ENCODE assay signal across 16 cellular contexts in genomic region chr9:76803762-76804161, GRCh38. TPM values are rescaled to one million over a fixed set of nuclear protein-coding genes. Genes with fewer than 3 reads are reported as not detected.
DNase-seq lines count a peak whose midpoint lies in the region; ATAC-seq and TF ChIP-seq lines count a peak whose summit lies in the region.
"Had no signal": no experiment of that assay in that cellular context is flagged by ENCODE, and none has a peak within 500 bp of the region (broad histone marks: within the 10 kb centered on the region; RNA-seq: fewer than 3 reads in every experiment).

No MANE protein-coding gene starts in this region.

- ATAC-seq in WTC11 = peak; percentile 19; the same call in 1 of the 2 replicates
- peak; percentile 6 for ATAC-seq in stimulated activated memory B cell treated with anti-CD40 and anti-IgM and Interleukin-4, amounts not matched to agents 10 μg/mL and 1 μg/mL and 100 μg/mL, for 72 hours
- no peak for ATAC-seq in HG03097 (IDR thresholded peaks at IDR 0.05; ENCODE audit: low FRiP score, unreplicated experiment)

- CTCF ChIA-PET in Caco-2 (lab: Charles Lee) = no interaction called here
- CTCF ChIA-PET in WTC11 (lab: Charles Lee) = interaction anchor here (1.0 to 1.8 kb wide), 4 partner anchors 42 to 193 kb away, joined by 3 to 10 read pairs (median 5); no protein-coding TSS in a partner anchor

- no peak overlapping the region for H3K27ac ChIP-seq in substantia nigra (ENCODE audit: low read depth, low read length, poor library complexity, severe bottlenecking)

- BruUV-seq in Caco-2 (replicated peaks; lab: Mats Ljungman, UMichigan) = no TSS peak

- peak overlapping the region; percentile 57 for H3K4me3 Mint-ChIP-seq in Caco-2 (ENCODE audit: unreplicated experiment)
- no peak overlapping the region for H3K4me3 Mint-ChIP-seq in WTC11
- H3K4me3 Mint-ChIP-seq in stimulated activated memory B cell treated with anti-CD40 and anti-IgM and Interleukin-4, amounts not matched to agents 10 μg/mL and 1 μg/mL and 100 μg/mL, for 72 hours = no peak overlapping the region
- H3K4me3 Mint-ChIP-seq: B cell; CD4-positive, alpha-beta memory T cell had no signal

- no peaks in the 10 kb centered on the region for H3K36me3 ChIP-seq in Caco-2 (ENCODE audit: control insufficient read depth, insufficient read depth, low read length)

- intact Hi-C loops in Caco-2 (cut with micrococcal nuclease; ENCODE audit: unreplicated experiment) = loop anchor here (5.0 kb wide), 1 partner anchor 41 kb away; the partner anchor contains the start of gene PCA3

- H3K9me3 ChIP-seq in Caco-2 = no peaks in the 10 kb centered on the region

- H3K27ac Mint-ChIP-seq in Caco-2 (ENCODE audit: unreplicated experiment) (peak overlapping the region; percentile 22), WTC11 (0 out of 2 replicates have a peak overlapping the region, but pooled peaks have one; percentile 11)
- no peak overlapping the region for H3K27ac Mint-ChIP-seq in stimulated activated memory B cell treated with anti-CD40 and anti-IgM and Interleukin-4, amounts not matched to agents 10 μg/mL and 1 μg/mL and 100 μg/mL, for 72 hours
- H3K27ac Mint-ChIP-seq: B cell; CD4-positive, alpha-beta memory T cell had no signal

- POLR2A ChIA-PET in Caco-2 (lab: Charles Lee) (no interaction called here), WTC11 (lab: Charles Lee) (no interaction called here)

- DNase-seq in Caco-2 (peak in 1 of 2 experiments; percentile 31), WTC11 (ENCODE audit: low spot score) (no peak), islet precursor cell (peak; percentile 61), NCI-H2227 (lab: John Stamatoyannopoulos, UW; ENCODE audit: unreplicated experiment) (no peak), NCI-H1092 treated with DMSO at 0.1 percent for 48 hours (lab: John Stamatoyannopoulos, UW) (no peak), substantia nigra (lab: John Stamatoyannopoulos, UW) (no peak)
- DNase-seq: C1 segment of cervical spinal cord; CD4-positive, alpha-beta memory T cell; DMS153; DMS79 treated with DMSO at 0.1 percent for 48 hours; EL; GDM1; H7 had no signal

- H3K27me3 Mint-ChIP-seq in Caco-2 (ENCODE audit: insufficient read depth, unreplicated experiment) (no peaks in the 10 kb centered on the region), WTC11 (ENCODE audit: low read depth) (no peaks in the 10 kb centered on the region)
- H3K27me3 Mint-ChIP-seq in stimulated activated memory B cell treated with anti-CD40 and anti-IgM and Interleukin-4, amounts not matched to agents 10 μg/mL and 1 μg/mL and 100 μg/mL, for 72 hours = no peaks in the 10 kb centered on the region

- TF ChIP-seq CTCF in Caco-2 (IDR thresholded peaks at IDR 0.05; ENCODE audit: insufficient read depth in 1 of 2, low read depth in 1 of 2, low read length in 1 of 2, severe bottlenecking in 1 of 2, unreplicated experiment in 1 of 2) = no peak
- no peak for TF ChIP-seq CTCF in WTC11 (IDR thresholded peaks at IDR 0.05)

- no peaks in the 10 kb centered on the region for H3K27me3 ChIP-seq in Caco-2 (replicated peaks; ENCODE audit: control insufficient read depth, insufficient read depth, low read length)

- H3K4me1 Mint-ChIP-seq in Caco-2 (ENCODE audit: low read depth, unreplicated experiment) (peaks cover 13% of the 10 kb centered on the region), WTC11 (peaks cover 29% of the 10 kb centered on the region)
- H3K4me1 Mint-ChIP-seq in stimulated activated memory B cell treated with anti-CD40 and anti-IgM and Interleukin-4, amounts not matched to agents 10 μg/mL and 1 μg/mL and 100 μg/mL, for 72 hours = peaks cover under 1% of the 10 kb centered on the region
- H3K4me1 Mint-ChIP-seq: B cell; CD4-positive, alpha-beta memory T cell had no signal

- H3K36me3 Mint-ChIP-seq in Caco-2 (ENCODE audit: insufficient read depth, unreplicated experiment) (no peaks in the 10 kb centered on the region), WTC11 (no peaks in the 10 kb centered on the region)
- H3K36me3 Mint-ChIP-seq in stimulated activated memory B cell treated with anti-CD40 and anti-IgM and Interleukin-4, amounts not matched to agents 10 μg/mL and 1 μg/mL and 100 μg/mL, for 72 hours = no peaks in the 10 kb centered on the region
- H3K36me3 Mint-ChIP-seq: CD4-positive, alpha-beta memory T cell had no signal

- no peaks in the 10 kb centered on the region for H3K9me3 Mint-ChIP-seq in Caco-2 (ENCODE audit: unreplicated experiment)
- H3K9me3 Mint-ChIP-seq in WTC11 = no peaks in the 10 kb centered on the region
- H3K9me3 Mint-ChIP-seq in stimulated activated memory B cell treated with anti-CD40 and anti-IgM and Interleukin-4, amounts not matched to agents 10 μg/mL and 1 μg/mL and 100 μg/mL, for 72 hours = no peaks in the 10 kb centered on the region
- H3K9me3 Mint-ChIP-seq: CD4-positive, alpha-beta memory T cell had no signal

- H3K4me3 ChIP-seq in Caco-2 (ENCODE audit: low read depth, low read length) = no peak overlapping the region

- peaks cover 6% of the 10 kb centered on the region for H3K4me1 ChIP-seq in Caco-2

TF ChIP-seq in WTC11, 78 proteins besides CTCF, POLR2A, EP300 and RAD21:
- TF ChIP-seq ZNF232 (CRISPR knock-in tag; IDR thresholded peaks at IDR 0.05) = no peak
- TF ChIP-seq, protein P1, sequence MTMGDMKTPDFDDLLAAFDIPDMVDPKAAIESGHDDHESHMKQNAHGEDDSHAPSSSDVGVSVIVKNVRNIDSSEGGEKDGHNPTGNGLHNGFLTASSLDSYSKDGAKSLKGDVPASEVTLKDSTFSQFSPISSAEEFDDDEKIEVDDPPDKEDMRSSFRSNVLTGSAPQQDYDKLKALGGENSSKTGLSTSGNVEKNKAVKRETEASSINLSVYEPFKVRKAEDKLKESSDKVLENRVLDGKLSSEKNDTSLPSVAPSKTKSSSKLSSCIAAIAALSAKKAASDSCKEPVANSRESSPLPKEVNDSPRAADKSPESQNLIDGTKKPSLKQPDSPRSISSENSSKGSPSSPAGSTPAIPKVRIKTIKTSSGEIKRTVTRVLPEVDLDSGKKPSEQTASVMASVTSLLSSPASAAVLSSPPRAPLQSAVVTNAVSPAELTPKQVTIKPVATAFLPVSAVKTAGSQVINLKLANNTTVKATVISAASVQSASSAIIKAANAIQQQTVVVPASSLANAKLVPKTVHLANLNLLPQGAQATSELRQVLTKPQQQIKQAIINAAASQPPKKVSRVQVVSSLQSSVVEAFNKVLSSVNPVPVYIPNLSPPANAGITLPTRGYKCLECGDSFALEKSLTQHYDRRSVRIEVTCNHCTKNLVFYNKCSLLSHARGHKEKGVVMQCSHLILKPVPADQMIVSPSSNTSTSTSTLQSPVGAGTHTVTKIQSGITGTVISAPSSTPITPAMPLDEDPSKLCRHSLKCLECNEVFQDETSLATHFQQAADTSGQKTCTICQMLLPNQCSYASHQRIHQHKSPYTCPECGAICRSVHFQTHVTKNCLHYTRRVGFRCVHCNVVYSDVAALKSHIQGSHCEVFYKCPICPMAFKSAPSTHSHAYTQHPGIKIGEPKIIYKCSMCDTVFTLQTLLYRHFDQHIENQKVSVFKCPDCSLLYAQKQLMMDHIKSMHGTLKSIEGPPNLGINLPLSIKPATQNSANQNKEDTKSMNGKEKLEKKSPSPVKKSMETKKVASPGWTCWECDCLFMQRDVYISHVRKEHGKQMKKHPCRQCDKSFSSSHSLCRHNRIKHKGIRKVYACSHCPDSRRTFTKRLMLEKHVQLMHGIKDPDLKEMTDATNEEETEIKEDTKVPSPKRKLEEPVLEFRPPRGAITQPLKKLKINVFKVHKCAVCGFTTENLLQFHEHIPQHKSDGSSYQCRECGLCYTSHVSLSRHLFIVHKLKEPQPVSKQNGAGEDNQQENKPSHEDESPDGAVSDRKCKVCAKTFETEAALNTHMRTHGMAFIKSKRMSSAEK (CRISPR knock-in tag; IDR thresholded peaks at IDR 0.05; ENCODE audit: borderline replicate concordance) = no peak
- TF ChIP-seq PRRX2 (CRISPR knock-in tag; IDR thresholded peaks at IDR 0.05) = no peak
- no peak for TF ChIP-seq FOXP1 (CRISPR knock-in tag; IDR thresholded peaks at IDR 0.05; ENCODE audit: borderline replicate concordance)
- no peak for TF ChIP-seq TP53 (CRISPR knock-in tag; IDR thresholded peaks at IDR 0.05)
- TF ChIP-seq ATF3 (CRISPR knock-in tag; conservative IDR thresholded peaks at IDR 0.05) = no peak
- TF ChIP-seq GABPB1 (CRISPR knock-in tag; IDR thresholded peaks at IDR 0.05) = no peak

RNA-seq across cellular contexts. Expression of gene PCA3, which starts 39.5 kb away (rescaled TPM):
- total RNA-seq in Caco-2 (2022) (not detected in 2 replicates), WTC11 (2021) (not detected in 3 replicates)
- total RNA-seq: B cell; CD4-positive, alpha-beta memory T cell; H7 had no signal
